17 cellular contexts compared by ENCODE assay signal in the genomic region with DNA sequence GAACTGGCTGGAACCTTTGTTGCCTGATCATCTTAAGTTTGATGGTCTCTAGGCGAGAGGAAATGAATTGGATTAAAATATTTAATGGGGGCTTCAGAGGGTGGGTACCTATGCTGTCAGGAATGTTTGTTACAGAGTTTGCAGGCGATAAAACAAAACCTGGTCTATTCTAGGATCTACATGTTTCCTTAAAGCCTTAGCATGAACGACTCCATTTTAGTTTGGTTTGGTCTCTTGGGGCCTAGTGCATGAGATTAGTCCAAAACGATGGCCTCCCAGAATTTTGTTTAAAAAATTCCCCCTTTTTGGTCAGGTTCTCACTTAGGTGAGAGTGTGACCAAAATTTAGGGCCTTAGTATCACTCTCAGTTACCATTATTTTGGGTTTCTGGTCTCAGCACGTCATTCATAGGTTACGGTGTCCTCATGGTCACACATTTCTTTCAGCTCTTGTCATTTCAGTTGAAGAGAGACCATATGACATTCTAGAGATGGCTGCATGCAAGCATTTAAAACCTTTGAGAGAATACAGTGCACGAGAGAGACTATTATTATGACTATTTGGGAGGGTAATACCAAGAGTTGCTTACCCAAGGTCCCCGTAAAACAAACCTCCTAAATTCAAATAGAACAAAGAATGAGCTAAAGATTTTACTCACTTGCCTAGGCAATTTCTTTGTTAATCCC. TPM values are rescaled to one million over a fixed set of nuclear protein-coding genes. Genes with fewer than 3 reads are reported as not detected.
DNase-seq lines count a peak whose midpoint lies in the region; ATAC-seq and TF ChIP-seq lines count a peak whose summit lies in the region.
"Had no signal": no experiment of that assay in that cellular context is flagged by ENCODE, and none has a peak within 500 bp of the region (broad histone marks: within the 10 kb centered on the region; RNA-seq: fewer than 3 reads in every experiment).

No MANE protein-coding gene starts in this region.

- H3K36me3 Mint-ChIP-seq in activated T-helper 17 cell treated with anti-CD3 and anti-CD28 coated beads, Interleukin-2, amount 50 U/mL, for 72 hours (ENCODE audit: low read depth): peaks cover 8% of the 10 kb centered on the region

- no peak overlapping the region for H3K4me3 ChIP-seq in skeletal muscle satellite cell (ENCODE audit: low read length)
- no peak overlapping the region for H3K4me3 ChIP-seq in psoas muscle
- H3K4me3 ChIP-seq in right cardiac atrium (ENCODE audit: low read length): no peak overlapping the region
- H3K4me3 ChIP-seq: GM23338, prostate gland had no signal

- H3K4me3 Mint-ChIP-seq in activated T-helper 17 cell treated with anti-CD3 and anti-CD28 coated beads, Interleukin-2, amount 50 U/mL, for 72 hours: no peak overlapping the region
- H3K4me3 Mint-ChIP-seq: activated CD4-positive, alpha-beta T cell treated with anti-CD3 and anti-CD28 coated beads, Interleukin-2, amount 10 ng/mL, durations not matched to agents 7 days and 5 days; activated naive CD8-positive, alpha-beta T cell treated with anti-CD3 and anti-CD28 coated beads, Interleukin-2, amount 50 U/mL, for 24 hours; GM23338 had no signal

- no peak overlapping the region for H3K27ac Mint-ChIP-seq in activated T-helper 17 cell treated with anti-CD3 and anti-CD28 coated beads, Interleukin-2, amount 50 U/mL, for 72 hours
- H3K27ac Mint-ChIP-seq: activated CD4-positive, alpha-beta T cell treated with anti-CD3 and anti-CD28 coated beads, Interleukin-2, amount 10 ng/mL, durations not matched to agents 7 days and 5 days; activated naive CD8-positive, alpha-beta T cell treated with anti-CD3 and anti-CD28 coated beads, Interleukin-2, amount 50 U/mL, for 24 hours; GM23338 had no signal

- no peak overlapping the region for H3K27ac ChIP-seq in psoas muscle
- H3K27ac ChIP-seq in right cardiac atrium (ENCODE audit: low read length): no peak overlapping the region
- H3K27ac ChIP-seq: heart left ventricle, prostate gland had no signal

- H3K4me1 ChIP-seq in skeletal muscle satellite cell (ENCODE audit: control insufficient read depth, insufficient read depth, low read length): peaks cover 14% of the 10 kb centered on the region
- no peaks in the 10 kb centered on the region for H3K4me1 ChIP-seq in psoas muscle
- H3K4me1 ChIP-seq in right cardiac atrium (ENCODE audit: control insufficient read depth, insufficient read depth, low read length): no peaks in the 10 kb centered on the region
- H3K4me1 ChIP-seq: prostate gland had no signal

- no peaks in the 10 kb centered on the region for H3K27me3 Mint-ChIP-seq in activated T-helper 17 cell treated with anti-CD3 and anti-CD28 coated beads, Interleukin-2, amount 50 U/mL, for 72 hours
- H3K27me3 Mint-ChIP-seq: activated CD4-positive, alpha-beta T cell treated with anti-CD3 and anti-CD28 coated beads, Interleukin-2, amount 10 ng/mL, durations not matched to agents 7 days and 5 days; activated naive CD8-positive, alpha-beta T cell treated with anti-CD3 and anti-CD28 coated beads, Interleukin-2, amount 50 U/mL, for 24 hours had no signal

- ATAC-seq in GM19463 (IDR thresholded peaks at IDR 0.05; ENCODE audit: unreplicated experiment) (peak; percentile 40), HG02885 (IDR thresholded peaks at IDR 0.05; ENCODE audit: poor library complexity, unreplicated experiment) (peak; percentile 69), psoas muscle (no peak), HG02588 (IDR thresholded peaks at IDR 0.05; ENCODE audit: unreplicated experiment) (no peak), right cardiac atrium (no peak)
- peak; percentile 37 for ATAC-seq in activated T-helper 17 cell treated with anti-CD3 and anti-CD28 coated beads, Interleukin-2, amount 50 U/mL, for 72 hours (replicated peaks)
- ATAC-seq: activated naive CD8-positive, alpha-beta T cell treated with anti-CD3 and anti-CD28 coated beads, Interleukin-2, amount 50 U/mL, for 24 hours; GM23338; heart left ventricle had no signal

- intact Hi-C loops in psoas muscle (cut with DNase I): no loop called here
- intact Hi-C loops in right cardiac atrium (cut with DNase I): no loop called here

- no peak for TF ChIP-seq CTCF in psoas muscle (IDR thresholded peaks at IDR 0.05)

- H3K9me3 ChIP-seq in skeletal muscle satellite cell (replicated peaks; ENCODE audit: low read length) (no peaks in the 10 kb centered on the region), psoas muscle (no peaks in the 10 kb centered on the region), right cardiac atrium (ENCODE audit: control insufficient read depth, low read length) (no peaks in the 10 kb centered on the region)
- H3K9me3 ChIP-seq: prostate gland, SK-N-SH had no signal

- 82 to 83% (median 83%) methylated on average over 8 of the region's 8 CpGs for WGBS in psoas muscle, 3 donors
- WGBS in right cardiac atrium: 82% methylated on average over 8 of the region's 8 CpGs

- H3K9me3 Mint-ChIP-seq in activated T-helper 17 cell treated with anti-CD3 and anti-CD28 coated beads, Interleukin-2, amount 50 U/mL, for 72 hours: no peaks in the 10 kb centered on the region

- H3K27me3 ChIP-seq in skeletal muscle satellite cell (ENCODE audit: control insufficient read depth, insufficient read depth, low read length): no peaks in the 10 kb centered on the region
- H3K27me3 ChIP-seq in psoas muscle (ENCODE audit: insufficient read depth in 3 of 3, low read length in 2 of 3): no peaks in the 10 kb centered on the region
- H3K27me3 ChIP-seq in right cardiac atrium (ENCODE audit: control insufficient read depth, insufficient read depth): no peaks in the 10 kb centered on the region
- H3K27me3 ChIP-seq: heart left ventricle had no signal

- H3K36me3 ChIP-seq in skeletal muscle satellite cell (ENCODE audit: insufficient read depth, low read length): no peaks in the 10 kb centered on the region
- peaks cover 0 to 7% of the 10 kb centered on the region in 2 donors for H3K36me3 ChIP-seq in psoas muscle (ENCODE audit: insufficient read depth in 1 of 2, low read depth in 1 of 2)
- H3K36me3 ChIP-seq: prostate gland had no signal

- no peak overlapping the region for H3K9ac ChIP-seq in skeletal muscle satellite cell (ENCODE audit: low read depth, low read length)
- H3K9ac ChIP-seq: SK-N-SH had no signal

- DNase-seq in psoas muscle: no peak
- no peak for DNase-seq in activated gamma-delta T cell (lab: John Stamatoyannopoulos, UW)
- DNase-seq in right cardiac atrium: no peak
- DNase-seq: activated CD4-positive, alpha-beta T cell treated with anti-CD3 and anti-CD28 coated beads, Interleukin-2, amount 10 ng/mL, durations not matched to agents 7 days and 5 days; activated naive CD8-positive, alpha-beta T cell treated with anti-CD3 and anti-CD28 coated beads, Interleukin-2, amount 50 U/mL, for 24 hours; heart left ventricle; kidney glomerular epithelial cell; NCI-H1436; NCI-H2107; SK-N-SH had no signal

- peak overlapping the region; percentile 60 for H3K4me2 ChIP-seq in skeletal muscle satellite cell (ENCODE audit: low read length)
- H3K4me2 ChIP-seq: GM23338, SK-N-SH had no signal

- peaks cover 10% of the 10 kb centered on the region for H3K4me1 Mint-ChIP-seq in activated T-helper 17 cell treated with anti-CD3 and anti-CD28 coated beads, Interleukin-2, amount 50 U/mL, for 72 hours
- H3K4me1 Mint-ChIP-seq: activated CD4-positive, alpha-beta T cell treated with anti-CD3 and anti-CD28 coated beads, Interleukin-2, amount 10 ng/mL, durations not matched to agents 7 days and 5 days; GM23338 had no signal

RNA-seq across cellular contexts. Expression of gene MOB1B, which starts 13.8 kb away (rescaled TPM):
- 10 to 100 TPM; 16.6 to 21.2 TPM for total RNA-seq in activated T-helper 17 cell treated with anti-CD3 and anti-CD28 coated beads, Interleukin-2, amount 50 U/mL, for 72 hours
- total RNA-seq in skeletal muscle satellite cell (2012; rRNA removed): 9.2 and 10.9 TPM in 2 replicates
- total RNA-seq in psoas muscle: 10 to 100 TPM in 3 of 4 donors, 1 to 10 TPM in 1; 9.8 to 22.3 (median 12.8) TPM
- 1 to 10 TPM; 2.8 to 5.7 (median 5.4) TPM for polyA plus RNA-seq in psoas muscle
- 10 to 100 TPM; 16.9 to 26.2 (median 19.4) TPM for total RNA-seq in right cardiac atrium
- 5.6 TPM for polyA plus RNA-seq in right cardiac atrium

Comparison
In these comparisons a context has a peak if more than half of its experiments do, and no peak if none do; other contexts are left out.
1. ATAC-seq: peak in GM19463 (single experiment), HG02885 (single experiment) and activated T-helper 17 cell treated with anti-CD3 and anti-CD28 coated beads, Interleukin-2, amount 50 U/mL, for 72 hours (single experiment); none in psoas muscle (0 of 4), HG02588 (single experiment) and right cardiac atrium (0 of 2).